In the genomic region with DNA sequence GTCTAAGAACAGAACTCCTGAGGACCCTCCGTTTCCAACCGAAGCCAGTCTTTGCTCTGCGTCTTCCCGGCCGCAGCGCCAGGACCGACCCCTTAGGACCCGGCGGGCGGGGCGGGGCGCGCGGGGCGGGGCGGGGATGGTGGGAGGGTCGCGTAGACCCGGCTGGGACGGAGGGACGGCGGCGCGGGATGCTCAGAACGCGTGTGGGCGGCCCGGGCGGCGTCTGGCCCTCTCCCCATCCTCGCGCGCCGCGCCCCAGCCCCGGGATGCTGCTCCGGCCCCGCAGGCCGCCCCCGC, we compare ENCODE assay signal across 1 cellular context.
TF ChIP-seq lines count a peak whose summit lies in the region.

A gene with protein sequence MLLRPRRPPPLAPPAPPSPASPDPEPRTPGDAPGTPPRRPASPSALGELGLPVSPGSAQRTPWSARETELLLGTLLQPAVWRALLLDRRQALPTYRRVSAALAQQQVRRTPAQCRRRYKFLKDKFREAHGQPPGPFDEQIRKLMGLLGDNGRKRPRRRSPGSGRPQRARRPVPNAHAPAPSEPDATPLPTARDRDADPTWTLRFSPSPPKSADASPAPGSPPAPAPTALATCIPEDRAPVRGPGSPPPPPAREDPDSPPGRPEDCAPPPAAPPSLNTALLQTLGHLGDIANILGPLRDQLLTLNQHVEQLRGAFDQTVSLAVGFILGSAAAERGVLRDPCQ (plus strand): TSS at position 195 of the 297 bp plus-strand sequence. CDS start 72 bp downstream, at position 267.

TF ChIP-seq in H1, 55 proteins besides CTCF, POLR2A, EP300 and RAD21:
- TF ChIP-seq EZH2 (IDR thresholded peaks at IDR 0.05; ENCODE audit: low read depth, low read length, severe bottlenecking): no peak
- no peak for TF ChIP-seq TBP (IDR thresholded peaks at IDR 0.05; ENCODE audit: low read depth, low read length)
- TF ChIP-seq POU5F1 (IDR thresholded peaks at IDR 0.05; ENCODE audit: low read depth, low read length): no peak
- no peak for TF ChIP-seq ASH2L (IDR thresholded peaks at IDR 0.05; ENCODE audit: low read length)
- TF ChIP-seq KDM1A (IDR thresholded peaks at IDR 0.05; ENCODE audit: borderline replicate concordance, low read length): no peak
- no peak for TF ChIP-seq SIX5 (IDR thresholded peaks at IDR 0.05; ENCODE audit: low read depth, low read length)
- TF ChIP-seq, protein P1, sequence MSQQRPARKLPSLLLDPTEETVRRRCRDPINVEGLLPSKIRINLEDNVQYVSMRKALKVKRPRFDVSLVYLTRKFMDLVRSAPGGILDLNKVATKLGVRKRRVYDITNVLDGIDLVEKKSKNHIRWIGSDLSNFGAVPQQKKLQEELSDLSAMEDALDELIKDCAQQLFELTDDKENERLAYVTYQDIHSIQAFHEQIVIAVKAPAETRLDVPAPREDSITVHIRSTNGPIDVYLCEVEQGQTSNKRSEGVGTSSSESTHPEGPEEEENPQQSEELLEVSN (IDR thresholded peaks at IDR 0.05): no peak
- TF ChIP-seq, protein P2, sequence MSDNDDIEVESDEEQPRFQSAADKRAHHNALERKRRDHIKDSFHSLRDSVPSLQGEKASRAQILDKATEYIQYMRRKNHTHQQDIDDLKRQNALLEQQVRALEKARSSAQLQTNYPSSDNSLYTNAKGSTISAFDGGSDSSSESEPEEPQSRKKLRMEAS (IDR thresholded peaks at IDR 0.05): no peak
- TF ChIP-seq POLR2AphosphoS5 (IDR thresholded peaks at IDR 0.05; ENCODE audit: low read depth, low read length): no peak
- TF ChIP-seq, protein P3, sequence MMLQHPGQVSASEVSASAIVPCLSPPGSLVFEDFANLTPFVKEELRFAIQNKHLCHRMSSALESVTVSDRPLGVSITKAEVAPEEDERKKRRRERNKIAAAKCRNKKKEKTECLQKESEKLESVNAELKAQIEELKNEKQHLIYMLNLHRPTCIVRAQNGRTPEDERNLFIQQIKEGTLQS (IDR thresholded peaks at IDR 0.05; ENCODE audit: insufficient read depth, low read depth, low read length): no peak
- no peak for TF ChIP-seq RFX5 (IDR thresholded peaks at IDR 0.05; ENCODE audit: borderline replicate concordance, low read depth, low read length)
- no peak for TF ChIP-seq SP4 (IDR thresholded peaks at IDR 0.05; ENCODE audit: low read length)
